1 cellular context compared by ENCODE assay signal in the genomic region with DNA sequence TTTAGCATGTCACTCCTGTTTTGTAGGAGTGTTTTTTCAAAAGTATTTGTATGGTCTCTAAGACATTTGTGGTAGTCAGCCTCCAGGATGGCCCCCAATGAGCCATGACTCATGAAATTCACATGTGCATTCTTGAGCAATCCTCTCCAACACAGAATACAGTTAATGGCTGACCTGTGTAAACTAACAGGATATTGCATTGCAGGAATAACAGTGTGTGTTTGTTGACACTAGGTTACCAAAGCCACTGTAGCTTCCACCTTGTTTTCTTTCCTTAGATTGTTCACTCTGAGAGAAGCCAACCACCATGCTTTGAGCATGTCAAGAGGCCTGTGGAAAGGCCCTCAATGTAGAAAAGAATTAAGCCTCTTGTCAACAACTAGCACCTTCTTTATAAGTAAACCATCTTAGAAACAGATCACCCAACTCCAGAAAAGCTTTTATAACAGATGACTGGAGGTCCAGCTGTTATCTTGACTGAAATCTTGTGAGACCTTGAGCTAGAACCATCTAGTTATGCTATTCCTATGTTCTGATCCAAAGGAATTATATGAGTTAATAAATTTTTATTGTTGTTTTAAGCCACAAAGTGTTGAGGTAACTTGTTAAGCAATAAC.
A peak's percentile ranks its signal among the peaks of the same experiment; 100 is the strongest.
TF ChIP-seq lines count a peak whose summit lies in the region.

No MANE protein-coding gene starts in this region.

TF ChIP-seq in HepG2, 621 proteins besides CTCF, POLR2A, EP300 and RAD21 (continues in another document):
- no peak for TF ChIP-seq ZNF83 (CRISPR knock-in tag; IDR thresholded peaks at IDR 0.05; ENCODE audit: borderline replicate concordance)
- no peak for TF ChIP-seq ZFP41 (CRISPR knock-in tag; IDR thresholded peaks at IDR 0.05; ENCODE audit: borderline replicate concordance)
- no peak for TF ChIP-seq ZNF724P (CRISPR knock-in tag; IDR thresholded peaks at IDR 0.05; ENCODE audit: borderline replicate concordance)
- TF ChIP-seq SAP130 (CRISPR knock-in tag; IDR thresholded peaks at IDR 0.05; ENCODE audit: low read depth): peak; percentile 96
- TF ChIP-seq TFAP4 (IDR thresholded peaks at IDR 0.05; ENCODE audit: borderline replicate concordance, low read depth): peak; percentile 59; the same call in 1 of the 2 replicates
- TF ChIP-seq XBP1 (CRISPR knock-in tag; IDR thresholded peaks at IDR 0.05): 0 out of 2 replicates have a peak, but pooled peaks have one; percentile 39
- TF ChIP-seq, protein P1, sequence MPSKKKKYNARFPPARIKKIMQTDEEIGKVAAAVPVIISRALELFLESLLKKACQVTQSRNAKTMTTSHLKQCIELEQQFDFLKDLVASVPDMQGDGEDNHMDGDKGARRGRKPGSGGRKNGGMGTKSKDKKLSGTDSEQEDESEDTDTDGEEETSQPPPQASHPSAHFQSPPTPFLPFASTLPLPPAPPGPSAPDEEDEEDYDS (CRISPR knock-in tag; IDR thresholded peaks at IDR 0.05): peak; percentile 80
- peak; percentile 65; the same call in 1 of the 2 replicates for TF ChIP-seq ZBTB20 (CRISPR knock-in tag; IDR thresholded peaks at IDR 0.05; ENCODE audit: borderline replicate concordance, low read depth)
- peak; percentile 41; the same call in 1 of the 2 replicates for TF ChIP-seq ZFP36L1 (CRISPR knock-in tag; IDR thresholded peaks at IDR 0.05)
- TF ChIP-seq ELF3 (CRISPR knock-in tag; IDR thresholded peaks at IDR 0.05): peak; percentile 93
- TF ChIP-seq, protein P2, sequence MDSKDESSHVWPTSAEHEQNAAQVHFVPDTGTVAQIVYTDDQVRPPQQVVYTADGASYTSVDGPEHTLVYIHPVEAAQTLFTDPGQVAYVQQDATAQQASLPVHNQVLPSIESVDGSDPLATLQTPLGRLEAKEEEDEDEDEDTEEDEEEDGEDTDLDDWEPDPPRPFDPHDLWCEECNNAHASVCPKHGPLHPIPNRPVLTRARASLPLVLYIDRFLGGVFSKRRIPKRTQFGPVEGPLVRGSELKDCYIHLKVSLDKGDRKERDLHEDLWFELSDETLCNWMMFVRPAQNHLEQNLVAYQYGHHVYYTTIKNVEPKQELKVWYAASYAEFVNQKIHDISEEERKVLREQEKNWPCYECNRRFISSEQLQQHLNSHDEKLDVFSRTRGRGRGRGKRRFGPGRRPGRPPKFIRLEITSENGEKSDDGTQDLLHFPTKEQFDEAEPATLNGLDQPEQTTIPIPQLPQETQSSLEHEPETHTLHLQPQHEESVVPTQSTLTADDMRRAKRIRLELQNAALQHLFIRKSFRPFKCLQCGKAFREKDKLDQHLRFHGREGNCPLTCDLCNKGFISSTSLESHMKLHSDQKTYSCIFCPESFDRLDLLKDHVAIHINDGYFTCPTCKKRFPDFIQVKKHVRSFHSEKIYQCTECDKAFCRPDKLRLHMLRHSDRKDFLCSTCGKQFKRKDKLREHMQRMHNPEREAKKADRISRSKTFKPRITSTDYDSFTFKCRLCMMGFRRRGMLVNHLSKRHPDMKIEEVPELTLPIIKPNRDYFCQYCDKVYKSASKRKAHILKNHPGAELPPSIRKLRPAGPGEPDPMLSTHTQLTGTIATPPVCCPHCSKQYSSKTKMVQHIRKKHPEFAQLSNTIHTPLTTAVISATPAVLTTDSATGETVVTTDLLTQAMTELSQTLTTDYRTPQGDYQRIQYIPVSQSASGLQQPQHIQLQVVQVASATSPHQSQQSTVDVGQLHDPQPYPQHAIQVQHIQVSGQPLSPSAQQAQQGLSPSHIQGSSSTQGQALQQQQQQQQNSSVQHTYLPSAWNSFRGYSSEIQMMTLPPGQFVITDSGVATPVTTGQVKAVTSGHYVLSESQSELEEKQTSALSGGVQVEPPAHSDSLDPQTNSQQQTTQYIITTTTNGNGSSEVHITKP (CRISPR knock-in tag; IDR thresholded peaks at IDR 0.05; ENCODE audit: low read depth): peak; percentile 74
- TF ChIP-seq ZNF143 (CRISPR knock-in tag; IDR thresholded peaks at IDR 0.05): no peak
- TF ChIP-seq ZFX (CRISPR knock-in tag; IDR thresholded peaks at IDR 0.05; ENCODE audit: low read depth): peak; percentile 66
- TF ChIP-seq TMF1 (CRISPR knock-in tag; IDR thresholded peaks at IDR 0.05; ENCODE audit: low read depth): no peak
- peak; percentile 48 for TF ChIP-seq ASH2L (IDR thresholded peaks at IDR 0.05; ENCODE audit: insufficient read length, low read depth, low read length)
- TF ChIP-seq, protein P3, sequence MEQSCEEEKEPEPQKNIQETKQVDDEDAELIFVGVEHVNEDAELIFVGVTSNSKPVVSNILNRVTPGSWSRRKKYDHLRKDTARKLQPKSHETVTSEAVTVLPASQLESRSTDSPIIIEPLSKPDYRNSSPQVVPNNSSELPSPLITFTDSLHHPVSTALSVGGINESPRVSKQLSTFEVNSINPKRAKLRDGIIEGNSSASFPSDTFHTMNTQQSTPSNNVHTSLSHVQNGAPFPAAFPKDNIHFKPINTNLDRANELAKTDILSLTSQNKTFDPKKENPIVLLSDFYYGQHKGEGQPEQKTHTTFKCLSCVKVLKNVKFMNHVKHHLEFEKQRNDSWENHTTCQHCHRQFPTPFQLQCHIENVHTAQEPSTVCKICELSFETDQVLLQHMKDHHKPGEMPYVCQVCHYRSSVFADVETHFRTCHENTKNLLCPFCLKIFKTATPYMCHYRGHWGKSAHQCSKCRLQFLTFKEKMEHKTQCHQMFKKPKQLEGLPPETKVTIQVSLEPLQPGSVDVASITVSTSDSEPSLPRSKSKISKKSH (CRISPR knock-in tag; IDR thresholded peaks at IDR 0.05; ENCODE audit: borderline replicate concordance): no peak
- TF ChIP-seq, protein P4, sequence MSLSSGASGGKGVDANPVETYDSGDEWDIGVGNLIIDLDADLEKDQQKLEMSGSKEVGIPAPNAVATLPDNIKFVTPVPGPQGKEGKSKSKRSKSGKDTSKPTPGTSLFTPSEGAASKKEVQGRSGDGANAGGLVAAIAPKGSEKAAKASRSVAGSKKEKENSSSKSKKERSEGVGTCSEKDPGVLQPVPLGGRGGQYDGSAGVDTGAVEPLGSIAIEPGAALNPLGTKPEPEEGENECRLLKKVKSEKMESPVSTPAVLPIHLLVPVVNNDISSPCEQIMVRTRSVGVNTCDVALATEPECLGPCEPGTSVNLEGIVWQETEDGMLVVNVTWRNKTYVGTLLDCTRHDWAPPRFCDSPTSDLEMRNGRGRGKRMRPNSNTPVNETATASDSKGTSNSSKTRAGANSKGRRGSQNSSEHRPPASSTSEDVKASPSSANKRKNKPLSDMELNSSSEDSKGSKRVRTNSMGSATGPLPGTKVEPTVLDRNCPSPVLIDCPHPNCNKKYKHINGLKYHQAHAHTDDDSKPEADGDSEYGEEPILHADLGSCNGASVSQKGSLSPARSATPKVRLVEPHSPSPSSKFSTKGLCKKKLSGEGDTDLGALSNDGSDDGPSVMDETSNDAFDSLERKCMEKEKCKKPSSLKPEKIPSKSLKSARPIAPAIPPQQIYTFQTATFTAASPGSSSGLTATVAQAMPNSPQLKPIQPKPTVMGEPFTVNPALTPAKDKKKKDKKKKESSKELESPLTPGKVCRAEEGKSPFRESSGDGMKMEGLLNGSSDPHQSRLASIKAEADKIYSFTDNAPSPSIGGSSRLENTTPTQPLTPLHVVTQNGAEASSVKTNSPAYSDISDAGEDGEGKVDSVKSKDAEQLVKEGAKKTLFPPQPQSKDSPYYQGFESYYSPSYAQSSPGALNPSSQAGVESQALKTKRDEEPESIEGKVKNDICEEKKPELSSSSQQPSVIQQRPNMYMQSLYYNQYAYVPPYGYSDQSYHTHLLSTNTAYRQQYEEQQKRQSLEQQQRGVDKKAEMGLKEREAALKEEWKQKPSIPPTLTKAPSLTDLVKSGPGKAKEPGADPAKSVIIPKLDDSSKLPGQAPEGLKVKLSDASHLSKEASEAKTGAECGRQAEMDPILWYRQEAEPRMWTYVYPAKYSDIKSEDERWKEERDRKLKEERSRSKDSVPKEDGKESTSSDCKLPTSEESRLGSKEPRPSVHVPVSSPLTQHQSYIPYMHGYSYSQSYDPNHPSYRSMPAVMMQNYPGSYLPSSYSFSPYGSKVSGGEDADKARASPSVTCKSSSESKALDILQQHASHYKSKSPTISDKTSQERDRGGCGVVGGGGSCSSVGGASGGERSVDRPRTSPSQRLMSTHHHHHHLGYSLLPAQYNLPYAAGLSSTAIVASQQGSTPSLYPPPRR (CRISPR knock-in tag; IDR thresholded peaks at IDR 0.05; ENCODE audit: borderline replicate concordance): peak; percentile 90
- TF ChIP-seq, protein P5, sequence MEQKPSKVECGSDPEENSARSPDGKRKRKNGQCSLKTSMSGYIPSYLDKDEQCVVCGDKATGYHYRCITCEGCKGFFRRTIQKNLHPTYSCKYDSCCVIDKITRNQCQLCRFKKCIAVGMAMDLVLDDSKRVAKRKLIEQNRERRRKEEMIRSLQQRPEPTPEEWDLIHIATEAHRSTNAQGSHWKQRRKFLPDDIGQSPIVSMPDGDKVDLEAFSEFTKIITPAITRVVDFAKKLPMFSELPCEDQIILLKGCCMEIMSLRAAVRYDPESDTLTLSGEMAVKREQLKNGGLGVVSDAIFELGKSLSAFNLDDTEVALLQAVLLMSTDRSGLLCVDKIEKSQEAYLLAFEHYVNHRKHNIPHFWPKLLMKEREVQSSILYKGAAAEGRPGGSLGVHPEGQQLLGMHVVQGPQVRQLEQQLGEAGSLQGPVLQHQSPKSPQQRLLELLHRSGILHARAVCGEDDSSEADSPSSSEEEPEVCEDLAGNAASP (CRISPR knock-in tag; IDR thresholded peaks at IDR 0.05; ENCODE audit: borderline replicate concordance): peak; percentile 86
- TF ChIP-seq RFXAP (CRISPR knock-in tag; IDR thresholded peaks at IDR 0.05; ENCODE audit: borderline replicate concordance): 0 out of 2 replicates have a peak, but pooled peaks have one; percentile 54
- TF ChIP-seq, protein P6, sequence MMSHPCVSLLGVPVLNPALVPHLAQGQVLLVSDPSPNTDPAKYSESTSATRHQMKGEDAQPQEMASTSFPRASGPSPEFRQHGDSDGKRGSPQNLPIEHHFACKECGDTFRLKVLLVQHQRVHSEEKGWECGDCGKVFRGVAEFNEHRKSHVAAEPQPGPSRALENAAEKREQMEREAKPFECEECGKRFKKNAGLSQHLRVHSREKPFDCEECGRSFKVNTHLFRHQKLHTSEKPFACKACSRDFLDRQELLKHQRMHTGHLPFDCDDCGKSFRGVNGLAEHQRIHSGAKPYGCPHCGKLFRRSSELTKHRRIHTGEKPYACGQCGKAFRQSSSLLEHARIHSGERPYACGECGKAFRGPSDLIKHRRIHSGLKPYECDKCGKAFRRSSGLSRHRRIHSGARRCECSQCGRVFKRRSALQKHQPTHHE (CRISPR knock-in tag; IDR thresholded peaks at IDR 0.05; ENCODE audit: borderline replicate concordance): no peak
- TF ChIP-seq ZNF292 (CRISPR knock-in tag; IDR thresholded peaks at IDR 0.05; ENCODE audit: borderline replicate concordance, low read depth): peak; percentile 77; the same call in 1 of the 2 replicates
- TF ChIP-seq ZNF580 (CRISPR knock-in tag; IDR thresholded peaks at IDR 0.05; ENCODE audit: borderline replicate concordance, low read depth): peak; percentile 96
- no peak; the same call in 1 of the 2 replicates for TF ChIP-seq ZNF460 (CRISPR knock-in tag; IDR thresholded peaks at IDR 0.05; ENCODE audit: borderline replicate concordance)
- no peak for TF ChIP-seq ZFP62 (CRISPR knock-in tag; IDR thresholded peaks at IDR 0.05)
- TF ChIP-seq, protein P7, sequence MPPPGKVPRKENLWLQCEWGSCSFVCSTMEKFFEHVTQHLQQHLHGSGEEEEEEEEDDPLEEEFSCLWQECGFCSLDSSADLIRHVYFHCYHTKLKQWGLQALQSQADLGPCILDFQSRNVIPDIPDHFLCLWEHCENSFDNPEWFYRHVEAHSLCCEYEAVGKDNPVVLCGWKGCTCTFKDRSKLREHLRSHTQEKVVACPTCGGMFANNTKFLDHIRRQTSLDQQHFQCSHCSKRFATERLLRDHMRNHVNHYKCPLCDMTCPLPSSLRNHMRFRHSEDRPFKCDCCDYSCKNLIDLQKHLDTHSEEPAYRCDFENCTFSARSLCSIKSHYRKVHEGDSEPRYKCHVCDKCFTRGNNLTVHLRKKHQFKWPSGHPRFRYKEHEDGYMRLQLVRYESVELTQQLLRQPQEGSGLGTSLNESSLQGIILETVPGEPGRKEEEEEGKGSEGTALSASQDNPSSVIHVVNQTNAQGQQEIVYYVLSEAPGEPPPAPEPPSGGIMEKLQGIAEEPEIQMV (CRISPR knock-in tag; IDR thresholded peaks at IDR 0.05; ENCODE audit: low read depth): no peak
- TF ChIP-seq ZNF20 (CRISPR knock-in tag; IDR thresholded peaks at IDR 0.05): no peak
- TF ChIP-seq ZNF207 (IDR thresholded peaks at IDR 0.05; ENCODE audit: borderline replicate concordance): no peak
- 0 out of 2 replicates have a peak, but pooled peaks have one; percentile 57 for TF ChIP-seq ZNF441 (CRISPR knock-in tag; IDR thresholded peaks at IDR 0.05; ENCODE audit: borderline replicate concordance)
- peak; percentile 81; the same call in 1 of the 2 replicates for TF ChIP-seq YEATS4 (CRISPR knock-in tag; IDR thresholded peaks at IDR 0.05; ENCODE audit: borderline replicate concordance)
- TF ChIP-seq, protein P8, sequence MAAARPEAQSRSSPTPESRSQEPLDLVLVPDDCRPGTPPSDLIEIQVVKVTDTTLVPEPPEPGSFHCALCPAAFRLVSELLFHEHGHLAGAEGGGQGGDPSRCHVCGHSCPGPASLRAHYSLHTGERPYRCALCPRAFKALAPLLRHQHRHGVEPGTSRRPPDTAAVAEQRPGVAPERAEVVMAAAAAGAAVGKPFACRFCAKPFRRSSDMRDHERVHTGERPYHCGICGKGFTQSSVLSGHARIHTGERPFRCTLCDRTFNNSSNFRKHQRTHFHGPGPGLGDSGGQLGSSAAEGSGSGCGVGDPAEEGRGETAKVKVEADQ (CRISPR knock-in tag; IDR thresholded peaks at IDR 0.05; ENCODE audit: borderline replicate concordance): peak; percentile 63; the same call in 1 of the 2 replicates
- TF ChIP-seq SOX6 (IDR thresholded peaks at IDR 0.05): no peak
- TF ChIP-seq SOX6 (CRISPR knock-in tag; IDR thresholded peaks at IDR 0.05): peak; percentile 96
- TF ChIP-seq ZNF614 (CRISPR knock-in tag; IDR thresholded peaks at IDR 0.05; ENCODE audit: borderline replicate concordance): peak; percentile 87; the same call in 1 of the 2 replicates
- TF ChIP-seq LCORL (IDR thresholded peaks at IDR 0.05): no peak
- TF ChIP-seq LCORL (CRISPR knock-in tag; IDR thresholded peaks at IDR 0.05): 0 out of 2 replicates have a peak, but pooled peaks have one; percentile 19
- no peak for TF ChIP-seq RBM39 (IDR thresholded peaks at IDR 0.05; ENCODE audit: low read depth, low read length, poor library complexity, severe bottlenecking)
- no peak for TF ChIP-seq GMEB2 (CRISPR knock-in tag; IDR thresholded peaks at IDR 0.05; ENCODE audit: low read depth)
